9 cellular contexts compared by ENCODE assay signal in the genomic region with DNA sequence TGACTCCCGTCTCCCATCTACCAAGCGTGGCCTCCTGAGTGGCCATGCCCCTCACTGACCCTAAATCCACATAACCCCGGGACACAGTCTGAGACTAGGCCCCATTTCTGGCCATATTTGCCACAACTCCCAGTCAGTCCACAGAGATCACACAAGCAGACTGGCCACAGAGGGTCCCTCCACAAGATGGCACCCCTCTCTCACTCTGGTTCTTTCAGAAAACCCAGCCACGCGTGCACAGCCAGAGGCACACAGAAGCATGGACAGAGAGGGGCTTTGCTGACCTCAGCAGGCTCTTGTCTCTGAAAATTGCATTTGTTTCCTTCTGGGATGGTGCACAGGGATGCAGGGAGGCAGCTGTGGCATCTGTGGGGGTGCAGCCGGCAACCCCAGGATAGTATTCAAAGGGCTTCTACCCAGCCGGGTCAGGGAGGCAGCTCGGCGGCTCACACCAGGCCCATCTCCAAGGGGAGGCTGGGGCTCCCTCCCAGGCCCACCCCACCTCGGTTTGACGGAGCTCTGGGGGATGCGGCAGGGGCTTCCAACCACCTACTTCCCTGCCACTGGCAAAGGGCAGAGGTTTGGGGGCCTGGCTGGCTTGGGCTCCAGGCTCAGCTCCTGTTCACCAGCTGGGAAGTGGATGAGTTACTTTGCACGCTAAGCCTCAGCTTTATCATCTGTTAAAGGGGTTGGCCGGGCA. TPM values are rescaled to one million over a fixed set of nuclear protein-coding genes. Genes with fewer than 3 reads are reported as not detected.
DNase-seq lines count a peak whose midpoint lies in the region; ATAC-seq, FAIRE-seq and TF ChIP-seq lines count a peak whose summit lies in the region.
"Had no signal": no experiment of that assay in that cellular context is flagged by ENCODE, and none has a peak within 500 bp of the region (broad histone marks: within the 10 kb centered on the region; RNA-seq: fewer than 3 reads in every experiment).

No MANE protein-coding gene starts in this region.

- H3K4me3 ChIP-seq in Caco-2 (ENCODE audit: low read depth, low read length) (no peak overlapping the region), H7 (ENCODE audit: insufficient read depth, low read depth, low read length) (no peak overlapping the region), pancreas (no peak overlapping the region)

- H3K4me1 Mint-ChIP-seq in Caco-2 (ENCODE audit: low read depth, unreplicated experiment): no peaks in the 10 kb centered on the region
- no peaks in the 10 kb centered on the region for H3K4me1 Mint-ChIP-seq in WTC11
- H3K4me1 Mint-ChIP-seq: memory B cell had no signal

- ATAC-seq in WTC11: peak; percentile 77
- ATAC-seq in pancreas: peak; percentile 45 to 83 (median 76)
- ATAC-seq in GM21381 (IDR thresholded peaks at IDR 0.05; ENCODE audit: unreplicated experiment): no peak
- no peak for ATAC-seq in HG03439 (IDR thresholded peaks at IDR 0.05; ENCODE audit: unreplicated experiment)
- ATAC-seq in GM18498 (IDR thresholded peaks at IDR 0.05; ENCODE audit: unreplicated experiment): no peak

- no peaks in the 10 kb centered on the region for H3K27me3 ChIP-seq in Caco-2 (replicated peaks; ENCODE audit: control insufficient read depth, insufficient read depth, low read length)
- H3K27me3 ChIP-seq in H7 (ENCODE audit: control insufficient read depth, insufficient read depth, low read length): no peaks in the 10 kb centered on the region
- H3K27me3 ChIP-seq in pancreas: no peaks in the 10 kb centered on the region

- no TSS peak for BruUV-seq in Caco-2 (replicated peaks; lab: Mats Ljungman, UMichigan)

- intact Hi-C loops in Caco-2 (cut with micrococcal nuclease; ENCODE audit: unreplicated experiment) (no loop called here), pancreas (cut with DNase I) (no loop called here)

- FAIRE-seq in frontal cortex (lab: Jason Lieb, UNC) (no peak), pancreas (lab: Jason Lieb, UNC) (no peak)

- no peaks in the 10 kb centered on the region for H3K4me1 ChIP-seq in Caco-2
- H3K4me1 ChIP-seq in pancreas: no peaks in the 10 kb centered on the region

- 81% methylated on average over 14 of the region's 14 CpGs for WGBS in pancreas, 2 donors

- H3K36me3 ChIP-seq in Caco-2 (ENCODE audit: control insufficient read depth, insufficient read depth, low read length): no peaks in the 10 kb centered on the region
- H3K36me3 ChIP-seq in H7 (replicated peaks; ENCODE audit: control insufficient read depth, insufficient read depth, low read length): no peaks in the 10 kb centered on the region
- peaks cover 0 to 7% (median 0%) of the 10 kb centered on the region in 3 donors for H3K36me3 ChIP-seq in pancreas

- H3K27ac Mint-ChIP-seq in Caco-2 (ENCODE audit: unreplicated experiment): peak overlapping the region; percentile 10
- peak overlapping the region; percentile 69 for H3K27ac Mint-ChIP-seq in WTC11
- H3K27ac Mint-ChIP-seq: memory B cell had no signal

- TF ChIP-seq CTCF in Caco-2 (IDR thresholded peaks at IDR 0.05; ENCODE audit: insufficient read depth in 1 of 2, low read depth in 1 of 2, low read length in 1 of 2, severe bottlenecking in 1 of 2, unreplicated experiment in 1 of 2) (peak; percentile 32 to 67), WTC11 (IDR thresholded peaks at IDR 0.05) (no peak), pancreas (IDR thresholded peaks at IDR 0.05) (peak in 1 of 4 donors; percentile 18)

- H3K27me3 Mint-ChIP-seq in Caco-2 (ENCODE audit: insufficient read depth, unreplicated experiment) (peaks cover 9% of the 10 kb centered on the region), WTC11 (ENCODE audit: low read depth) (no peaks in the 10 kb centered on the region)

- H3K4me3 Mint-ChIP-seq in Caco-2 (ENCODE audit: unreplicated experiment) (no peak overlapping the region), WTC11 (no peak overlapping the region)
- H3K4me3 Mint-ChIP-seq: memory B cell had no signal

- DNase-seq in Caco-2 (peak; percentile 58 to 65), H7 (peak; percentile 91), WTC11 (ENCODE audit: low spot score) (peak; percentile 59), frontal cortex (ENCODE audit: low spot score in 2 of 2) (peak; percentile 67 to 88), pancreas (peak in 2 of 6 donors; percentile 30 to 46)

- H3K36me3 Mint-ChIP-seq in Caco-2 (ENCODE audit: insufficient read depth, unreplicated experiment): no peaks in the 10 kb centered on the region
- no peaks in the 10 kb centered on the region for H3K36me3 Mint-ChIP-seq in WTC11
- H3K36me3 Mint-ChIP-seq: memory B cell had no signal

- no peak overlapping the region for H3K27ac ChIP-seq in pancreas

- POLR2A ChIA-PET in Caco-2 (lab: Charles Lee) (no interaction called here), WTC11 (lab: Charles Lee) (no interaction called here)

- H3K9me3 ChIP-seq in Caco-2 (no peaks in the 10 kb centered on the region), pancreas (no peaks in the 10 kb centered on the region)

- CTCF ChIA-PET in Caco-2 (lab: Charles Lee): interaction anchor here (0.5 kb wide), 1 partner anchor 783 kb away, joined by 7 read pairs; no protein-coding TSS in a partner anchor
- CTCF ChIA-PET in WTC11 (lab: Charles Lee): interaction anchor here (0.6 to 2.8 kb wide), 16 partner anchors 12 to 536 kb away, joined by 3 to 10 read pairs (median 3); no protein-coding TSS in a partner anchor

- H3K9me3 Mint-ChIP-seq in Caco-2 (ENCODE audit: unreplicated experiment) (no peaks in the 10 kb centered on the region), WTC11 (no peaks in the 10 kb centered on the region)
- H3K9me3 Mint-ChIP-seq: memory B cell had no signal

TF ChIP-seq in WTC11, 78 proteins besides CTCF, POLR2A, EP300 and RAD21:
- no peak for TF ChIP-seq NR1H2 (CRISPR knock-in tag; IDR thresholded peaks at IDR 0.05)
- no peak for TF ChIP-seq ZNF671 (CRISPR knock-in tag; IDR thresholded peaks at IDR 0.05)
- no peak for TF ChIP-seq ZNF232 (CRISPR knock-in tag; IDR thresholded peaks at IDR 0.05)
- TF ChIP-seq SOX15 (CRISPR knock-in tag; IDR thresholded peaks at IDR 0.05): no peak

RNA-seq across cellular contexts. Expression of gene DOC2B, which starts 16.8 kb away (rescaled TPM):
- total RNA-seq in Caco-2 (2022) (0.35 TPM in 1 of 2 replicates, not detected in the other), WTC11 (2021) (2.1 to 2.7 TPM (median 2.5 TPM) in 3 replicates), frontal cortex (35.1 TPM), pancreas (10 to 100 TPM in 4 of 6 donors, 1 to 10 TPM in 2; 4.9 to 25.1 (median 11.5) TPM)
- total RNA-seq in H7 (2014; rRNA removed; shearing (Covaris generic)): 0.04 and 1.1 TPM in 2 replicates
- polyA plus RNA-seq in pancreas: 10 to 100 TPM in 1 of 2 donors, 1 to 10 TPM in 1; 4.3 to 12.1 TPM

RNA-seq across cellular contexts. Expression of gene SCGB1C2, which starts 27.3 kb away (rescaled TPM):
- not detected in 2 replicates for total RNA-seq in Caco-2 (2022)
- not detected in 2 replicates for total RNA-seq in H7 (2014; rRNA removed; shearing (Covaris generic))
- not detected in 3 replicates for total RNA-seq in WTC11 (2021)
- total RNA-seq in frontal cortex: not detected
- under 1 TPM in 3 of 6 donors, not detected in 3; 0.38 to 0.55 (median 0.50) TPM for total RNA-seq in pancreas
- polyA plus RNA-seq in pancreas: not detected

Comparison
In these comparisons a context has a peak if more than half of its experiments do, and no peak if none do; other contexts are left out.
1. ATAC-seq: peak in WTC11 (single experiment) and pancreas (4 of 4); none in GM21381 (single experiment), HG03439 (single experiment) and GM18498 (single experiment).